In the genomic region with DNA sequence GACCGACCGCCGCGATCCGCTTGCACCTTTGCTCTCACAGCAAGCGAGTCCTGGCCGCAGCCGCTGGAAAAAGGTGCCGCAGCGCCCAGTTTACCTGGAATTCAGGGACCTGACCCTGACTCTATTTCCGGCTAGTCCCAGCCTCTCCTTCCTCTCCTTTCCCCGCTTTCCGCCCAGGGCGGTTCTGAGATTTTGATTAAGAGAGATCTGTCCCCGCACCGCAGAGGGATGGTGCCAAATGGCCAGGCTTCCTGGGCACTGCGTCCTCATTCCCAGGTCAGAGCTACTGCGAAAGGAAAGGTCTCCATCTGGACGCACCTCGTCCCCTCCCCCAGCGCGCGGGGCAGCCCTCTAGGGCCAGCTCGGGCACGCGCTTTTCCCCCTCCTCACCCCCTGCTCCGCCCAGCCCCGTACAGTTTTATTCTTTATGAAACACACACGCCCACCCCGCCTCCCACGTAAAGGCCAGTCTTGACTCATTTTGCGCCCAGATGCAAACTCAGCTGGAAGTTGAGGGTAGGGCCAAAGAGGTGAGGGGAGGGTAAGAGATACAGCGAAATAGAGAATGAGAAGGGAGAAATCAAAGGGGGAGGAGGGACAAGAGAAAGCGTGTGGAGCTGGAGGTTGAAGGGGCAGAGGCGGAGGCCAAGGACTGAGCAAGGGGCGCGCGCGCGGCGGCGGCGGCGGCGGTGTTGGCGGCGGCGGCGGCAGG, we compare ENCODE assay signal across 9 cellular contexts.
DNase-seq lines count a peak whose midpoint lies in the region; ATAC-seq, FAIRE-seq and TF ChIP-seq lines count a peak whose summit lies in the region.
"Had no signal": no experiment of that assay in that cellular context is flagged by ENCODE, and none has a peak within 500 bp of the region (broad histone marks: within the 10 kb centered on the region; RNA-seq: fewer than 3 reads in every experiment).

No MANE protein-coding gene starts in this region.

- H2BK120ac ChIP-seq in H1 (replicated peaks; ENCODE audit: low read depth, low read length) = no peak overlapping the region

- H3K27me3 Mint-ChIP-seq in natural killer cell (ENCODE audit: low read depth in 2 of 2) = peaks cover 34 to 39% of the 10 kb centered on the region in 2 donors

- H2BK15ac ChIP-seq in H1 (ENCODE audit: low read length) = no peak overlapping the region

- H3K4me2 ChIP-seq in H1 (ENCODE audit: insufficient read depth in 1 of 2, low read depth in 2 of 2, low read length in 2 of 2) = peak overlapping the region; percentile 88 to 97

- H2AK5ac ChIP-seq in H1 (ENCODE audit: low read depth, low read length) = no peak overlapping the region

- no peak for ATAC-seq in natural killer cell

- no peak overlapping the region for H3K9ac ChIP-seq in H1 (replicated peaks in 1 of 4; ENCODE audit: extremely low read depth in 1 of 4, low read depth in 3 of 4, low read length in 3 of 4)

- no peaks in the 10 kb centered on the region for H3K79me2 ChIP-seq in H1 (ENCODE audit: control insufficient read depth in 1 of 2, insufficient read depth in 2 of 2, low read length in 2 of 2)

- TF ChIP-seq CTCF in H1 (IDR thresholded peaks at IDR 0.05; ENCODE audit: control extremely low read depth in 1 of 3, insufficient read depth in 1 of 3, low read depth in 1 of 3, low read length in 3 of 3) (no peak), natural killer cell (IDR thresholded peaks at IDR 0.05) (no peak)

- no peak for TF ChIP-seq POLR2A in H1 (IDR thresholded peaks at IDR 0.05; ENCODE audit: control extremely low read depth in 1 of 2, low read depth in 2 of 2, low read length in 2 of 2)
- no peak for TF ChIP-seq POLR2A in H54 (IDR thresholded peaks at IDR 0.05; ENCODE audit: low read depth, low read length)

- H2BK20ac ChIP-seq in H1 (ENCODE audit: low read length) = no peak overlapping the region

- H3K27ac Mint-ChIP-seq in natural killer cell = no peak overlapping the region
- H3K27ac Mint-ChIP-seq: dendritic cell treated with granulocyte-macrophage colony-stimulating factor and Interleukin-4, amounts not matched to agents 40 ng/mL and 50 ng/mL, for 4 days had no signal

- no peak overlapping the region for H3K23ac ChIP-seq in H1 (ENCODE audit: insufficient read length)

- H3K4me1 Mint-ChIP-seq in natural killer cell = no peaks in the 10 kb centered on the region

- peak; percentile 88 for DNase-seq in DMS53 (lab: John Stamatoyannopoulos, UW)
- peak; percentile 2 for DNase-seq in M059J (ENCODE audit: low read depth)
- peak in 1 of 2 experiments; percentile 73 for DNase-seq in H1 (ENCODE audit: low read depth in 1 of 2, low spot score in 2 of 2)
- DNase-seq in H54 (ENCODE audit: insufficient read length, low spot score) = no peak
- DNase-seq in ureter (ENCODE audit: low spot score) = no peak
- DNase-seq in natural killer cell = no peak
- no peak for DNase-seq in cerebellar nuclear complex (lab: John Stamatoyannopoulos, UW)

- peak overlapping the region; percentile 39 to 85 (median 64) for H3K4me3 ChIP-seq in H1 (ENCODE audit: extremely low read depth in 1 of 4, insufficient read depth in 2 of 4, low read depth in 3 of 4, low read length in 4 of 4)
- H3K4me3 ChIP-seq in neuron (ENCODE audit: low read length) = peak overlapping the region; percentile 69

- H3K14ac ChIP-seq in H1 (ENCODE audit: insufficient read length) = no peak overlapping the region

- H2BK5ac ChIP-seq in H1 (ENCODE audit: low read depth, low read length) = no peak overlapping the region

- peaks cover 28% of the 10 kb centered on the region; the same call in 1 of the 2 replicates for H3K23me2 ChIP-seq in H1 (ENCODE audit: low read depth, low read length)

- intact Hi-C loops in natural killer cell (cut with micrococcal nuclease) = no loop called here

- H3K36me3 ChIP-seq in H1 (ENCODE audit: control insufficient read depth in 2 of 4, insufficient read depth in 4 of 4, low read length in 3 of 4) (no peaks in the 10 kb centered on the region), neuron (ENCODE audit: insufficient read depth, low read length) (no peaks in the 10 kb centered on the region)

- no peak for TF ChIP-seq EP300 in H1 (IDR thresholded peaks at IDR 0.05; ENCODE audit: borderline replicate concordance in 1 of 2, low read depth in 2 of 2, low read length in 2 of 2)

- no peak overlapping the region for H3K56ac ChIP-seq in H1 (replicated peaks; ENCODE audit: insufficient read length, low read depth, low read length)

- CTCF ChIA-PET in H1 (lab: Charles Lee; ENCODE audit: partially characterized antibody) = interaction anchor here (0.7 to 1.1 kb wide), 5 partner anchors 16 to 385 kb away, joined by 3 read pairs; no protein-coding TSS in a partner anchor

- H3K4me3 Mint-ChIP-seq in natural killer cell = no peak overlapping the region
- H3K4me3 Mint-ChIP-seq: dendritic cell treated with granulocyte-macrophage colony-stimulating factor and Interleukin-4, amounts not matched to agents 40 ng/mL and 50 ng/mL, for 4 days had no signal

- H3K79me1 ChIP-seq in H1 (ENCODE audit: low read depth, low read length) = no peaks in the 10 kb centered on the region

- peak overlapping the region; percentile 23; the same call in 1 of the 2 replicates for H4K8ac ChIP-seq in H1 (ENCODE audit: extremely low read depth, insufficient read depth, low read length)

- peaks cover 6 to 11% of the 10 kb centered on the region in 2 donors for H3K9me3 Mint-ChIP-seq in natural killer cell
- H3K9me3 Mint-ChIP-seq: dendritic cell treated with granulocyte-macrophage colony-stimulating factor and Interleukin-4, amounts not matched to agents 40 ng/mL and 50 ng/mL, for 4 days had no signal

- H2BK12ac ChIP-seq in H1 (ENCODE audit: low read depth, low read length) = no peak overlapping the region

- WGBS in H1 (ENCODE audit: extremely low coverage in 1 of 2, insufficient coverage in 1 of 2, insufficient read length in 1 of 2, insufficient replicate concordance in 2 of 2, low coverage in 1 of 2, low lambda C conversion rate in 2 of 2, missing lambda C conversion rate in 1 of 2), 2 experiments = 2% methylated on average over 41 of the region's 49 CpGs; no CpG with 5 or more reads in 1 of the 2 experiments

- H3K27ac ChIP-seq in H1 (ENCODE audit: low read depth, low read length) = no peak overlapping the region

- no peak overlapping the region for H4K91ac ChIP-seq in H1 (replicated peaks; ENCODE audit: insufficient read length, low read length)

- POLR2A ChIA-PET in H1 (lab: Charles Lee; ENCODE audit: partially characterized antibody) = no interaction called here

- H3K27me3 ChIP-seq in H1 (replicated peaks in 1 of 4; ENCODE audit: control insufficient read depth in 3 of 4, extremely low read depth in 1 of 4, insufficient read depth in 3 of 4, low read length in 3 of 4) (peaks cover 65 to 97% (median 84%) of the 10 kb centered on the region in 4 experiments), neuron (ENCODE audit: insufficient read depth, low read length) (peaks cover 87% of the 10 kb centered on the region)

- H3K4me1 ChIP-seq in H1 (replicated peaks in 1 of 4; ENCODE audit: control insufficient read depth in 3 of 4, insufficient read depth in 4 of 4, low read length in 3 of 4) (peaks cover 9 to 35% (median 16%) of the 10 kb centered on the region in 4 experiments), neuron (ENCODE audit: insufficient read depth, low read length) (peaks cover 46% of the 10 kb centered on the region)

- peak overlapping the region; percentile 86 for H2AFZ ChIP-seq in H1 (ENCODE audit: low read length)
- H2AFZ ChIP-seq in neuron (ENCODE audit: low read depth, low read length) = peak overlapping the region; percentile 95

- TF ChIP-seq RAD21 in H1 (IDR thresholded peaks at IDR 0.05 in 1 of 2, conservative IDR thresholded peaks at IDR 0.05 in 1 of 2; ENCODE audit: low read depth in 2 of 2, low read length in 2 of 2) = no peak

- H4K20me1 ChIP-seq in H1 (replicated peaks in 1 of 2; ENCODE audit: control insufficient read depth in 1 of 2, insufficient read depth in 2 of 2, low read length in 2 of 2) = peaks cover 0 to 6% of the 10 kb centered on the region in 2 experiments

- no peak overlapping the region for H3K4ac ChIP-seq in H1 (replicated peaks; ENCODE audit: insufficient read length, low read depth, low read length)

- H4K5ac ChIP-seq in H1 (ENCODE audit: insufficient read length, low read depth, low read length) = no peak overlapping the region

- H3K18ac ChIP-seq in H1 (ENCODE audit: extremely low read depth, low read length) = peak overlapping the region; percentile 71; the same call in 1 of the 2 replicates

- H3K9me3 ChIP-seq in H1 (ENCODE audit: insufficient read depth in 2 of 2, low read depth in 1 of 2, low read length in 1 of 2) = no peaks in the 10 kb centered on the region
- H3K9me3 ChIP-seq in neuron (ENCODE audit: low read length) = peaks cover 2% of the 10 kb centered on the region

- no peaks in the 10 kb centered on the region for H3K36me3 Mint-ChIP-seq in natural killer cell

- FAIRE-seq in H1 (lab: Jason Lieb, UNC) (no peak), H54 (lab: Jason Lieb, UNC) (no peak)

TF ChIP-seq in H1, 55 proteins besides CTCF, POLR2A, EP300 and RAD21:
- no peak for TF ChIP-seq POU5F1 (IDR thresholded peaks at IDR 0.05; ENCODE audit: low read depth, low read length)
- no peak for TF ChIP-seq TAF1 (IDR thresholded peaks at IDR 0.05; ENCODE audit: low read depth, low read length)
- peak; percentile 59 for TF ChIP-seq KDM4A (IDR thresholded peaks at IDR 0.05; ENCODE audit: low read depth, low read length, severe bottlenecking)
- peak; percentile 45; the same call in 1 of the 2 replicates for TF ChIP-seq SUZ12 (IDR thresholded peaks at IDR 0.05; ENCODE audit: low read length)
- TF ChIP-seq CTBP2 (IDR thresholded peaks at IDR 0.05; ENCODE audit: borderline replicate concordance, insufficient read depth, insufficient read length, low read length) = peak; percentile 15
- TF ChIP-seq EZH2 (IDR thresholded peaks at IDR 0.05; ENCODE audit: low read depth, low read length, severe bottlenecking) = peak; percentile 26
- no peak for TF ChIP-seq SP1 (IDR thresholded peaks at IDR 0.05; ENCODE audit: low read depth, low read length)
- TF ChIP-seq RBBP5 (IDR thresholded peaks at IDR 0.05; ENCODE audit: borderline replicate concordance, low read depth, low read length) = 0 out of 2 replicates have a peak, but pooled peaks have one; percentile 59
- no peak for TF ChIP-seq KDM1A (IDR thresholded peaks at IDR 0.05; ENCODE audit: borderline replicate concordance, low read length)
- no peak for TF ChIP-seq BCL11A (IDR thresholded peaks at IDR 0.05; ENCODE audit: low read depth in 2 of 2, low read length in 2 of 2)
- TF ChIP-seq, protein P1, sequence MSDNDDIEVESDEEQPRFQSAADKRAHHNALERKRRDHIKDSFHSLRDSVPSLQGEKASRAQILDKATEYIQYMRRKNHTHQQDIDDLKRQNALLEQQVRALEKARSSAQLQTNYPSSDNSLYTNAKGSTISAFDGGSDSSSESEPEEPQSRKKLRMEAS (IDR thresholded peaks at IDR 0.05) = peak; percentile 51; the same call in 1 of the 2 replicates
- TF ChIP-seq TCF12 (IDR thresholded peaks at IDR 0.05; ENCODE audit: low read depth, low read length) = 0 out of 2 replicates have a peak, but pooled peaks have one; percentile 20

Comparison
In these comparisons a context has a peak if more than half of its experiments do, and no peak if none do; other contexts are left out.
1. DNase-seq: peak in DMS53 (single experiment) and M059J (single experiment); none in H54 (single experiment), ureter (single experiment), natural killer cell (single experiment) and cerebellar nuclear complex (0 of 2).